8 cellular contexts compared by ENCODE assay signal in genomic region chr5:120388016-120388781, GRCh38.
A peak's percentile ranks its signal among the peaks of the same experiment; 100 is the strongest.
DNase-seq lines count a peak whose midpoint lies in the region; ATAC-seq and TF ChIP-seq lines count a peak whose summit lies in the region.

No MANE protein-coding gene starts in this region.

- no peaks in the 10 kb centered on the region for H3K36me3 Mint-ChIP-seq in activated naive CD8-positive, alpha-beta T cell treated with anti-CD3 and anti-CD28 coated beads for 36 hours
- no peaks in the 10 kb centered on the region for H3K36me3 Mint-ChIP-seq in naive thymus-derived CD8-positive, alpha-beta T cell

- H3K9me3 ChIP-seq in mucosa of descending colon, result no peaks in the 10 kb centered on the region

- peak; percentile 26 for ATAC-seq in mucosa of descending colon
- no peak for ATAC-seq in naive thymus-derived CD8-positive, alpha-beta T cell

- no peaks in the 10 kb centered on the region for H3K36me3 ChIP-seq in mucosa of descending colon (ENCODE audit: low read depth)

- TF ChIP-seq CTCF in mucosa of descending colon (IDR thresholded peaks at IDR 0.05), result no peak

- H3K9me3 Mint-ChIP-seq in activated naive CD8-positive, alpha-beta T cell treated with anti-CD3 and anti-CD28 coated beads for 36 hours, result no peaks in the 10 kb centered on the region
- peaks cover 0 to 1% (median 0%) of the 10 kb centered on the region in 9 donors for H3K9me3 Mint-ChIP-seq in naive thymus-derived CD8-positive, alpha-beta T cell

- peaks cover 6% of the 10 kb centered on the region for H3K4me1 Mint-ChIP-seq in activated naive CD8-positive, alpha-beta T cell treated with anti-CD3 and anti-CD28 coated beads for 36 hours
- H3K4me1 Mint-ChIP-seq in naive thymus-derived CD8-positive, alpha-beta T cell, result peaks cover 0 to 3% (median 0%) of the 10 kb centered on the region in 4 donors

- H3K27me3 Mint-ChIP-seq in activated naive CD8-positive, alpha-beta T cell treated with anti-CD3 and anti-CD28 coated beads for 36 hours, result no peaks in the 10 kb centered on the region
- H3K27me3 Mint-ChIP-seq in naive thymus-derived CD8-positive, alpha-beta T cell, result no peaks in the 10 kb centered on the region

- DNase-seq in EH (ENCODE audit: low read depth), result peak; percentile 96
- peak; percentile 61 for DNase-seq in HS-27A (ENCODE audit: low read depth)
- DNase-seq in activated naive CD8-positive, alpha-beta T cell treated with anti-CD3 and anti-CD28 coated beads for 36 hours, result no peak
- no peak for DNase-seq in mucosa of descending colon
- no peak for DNase-seq in naive thymus-derived CD8-positive, alpha-beta T cell
- no peak for DNase-seq in NCI-H82 (lab: John Stamatoyannopoulos, UW)
- no peak for DNase-seq in retina
- no peak for DNase-seq in activated CD4-positive, alpha-beta T cell treated with anti-CD3 and anti-CD28 coated beads, Interleukin-2, amount 50 U/mL, for 48 hours

- intact Hi-C loops in mucosa of descending colon (cut with DNase I, micrococcal nuclease), result no loop called here

- H3K4me3 ChIP-seq in mucosa of descending colon, result no peak overlapping the region

- H3K4me3 Mint-ChIP-seq in activated naive CD8-positive, alpha-beta T cell treated with anti-CD3 and anti-CD28 coated beads for 36 hours, result no peak overlapping the region
- H3K4me3 Mint-ChIP-seq in naive thymus-derived CD8-positive, alpha-beta T cell, result no peak overlapping the region

- POLR2A ChIA-PET in naive thymus-derived CD8-positive, alpha-beta T cell (lab: Charles Lee), result no interaction called here

- H3K4me1 ChIP-seq in mucosa of descending colon (ENCODE audit: low read depth), result no peaks in the 10 kb centered on the region

- H3K27ac Mint-ChIP-seq in activated naive CD8-positive, alpha-beta T cell treated with anti-CD3 and anti-CD28 coated beads for 36 hours, result peak overlapping the region; percentile 69
- no peak overlapping the region for H3K27ac Mint-ChIP-seq in naive thymus-derived CD8-positive, alpha-beta T cell

Comparison
In these comparisons a context has a peak if more than half of its experiments do, and no peak if none do; other contexts are left out.
1. DNase-seq: peak in EH (single experiment) and HS-27A (single experiment); none in activated naive CD8-positive, alpha-beta T cell treated with anti-CD3 and anti-CD28 coated beads for 36 hours (single experiment), mucosa of descending colon (0 of 3), naive thymus-derived CD8-positive, alpha-beta T cell (0 of 10), NCI-H82 (single experiment), retina (single experiment) and activated CD4-positive, alpha-beta T cell treated with anti-CD3 and anti-CD28 coated beads, Interleukin-2, amount 50 U/mL, for 48 hours (0 of 2).